In genomic region chr13:45859682-45860081, GRCh38 we compare ENCODE assay signal across 19 cellular contexts. TPM values are rescaled to one million over a fixed set of nuclear protein-coding genes. Genes with fewer than 3 reads are reported as not detected.
"Had no signal": no experiment of that assay in that cellular context is flagged by ENCODE, and none has a peak within 500 bp of the region (broad histone marks: within the 10 kb centered on the region; RNA-seq: fewer than 3 reads in every experiment).

No MANE protein-coding gene starts in this region.

- H3K4me1 Mint-ChIP-seq: central memory CD8-positive, alpha-beta T cell; stimulated activated effector memory CD8-positive, alpha-beta T cell treated with anti-CD3 and anti-CD28 coated beads, Interleukin-12 subunit alpha, Interleukin-12 subunit beta, amount 100 ng/mL, for 72 hours had no signal

- H3K27me3 Mint-ChIP-seq: activated CD4-positive, alpha-beta memory T cell treated with anti-CD3 and anti-CD28 coated beads for 36 hours; activated naive CD4-positive, alpha-beta T cell treated with anti-CD3 and anti-CD28 coated beads, Interleukin-2, amount 50 U/mL, for 24 hours had no signal

- H3K9ac ChIP-seq: parathyroid adenoma had no signal

- H3K4me3 ChIP-seq: adrenal gland, coronary artery, lower lobe of right lung had no signal

- H3K36me3 Mint-ChIP-seq: activated CD4-positive, alpha-beta memory T cell treated with anti-CD3 and anti-CD28 coated beads for 36 hours; activated naive CD4-positive, alpha-beta T cell treated with anti-CD3 and anti-CD28 coated beads, Interleukin-2, amount 50 U/mL, for 24 hours; stimulated activated effector memory CD8-positive, alpha-beta T cell treated with anti-CD3 and anti-CD28 coated beads, Interleukin-12 subunit alpha, Interleukin-12 subunit beta, amount 100 ng/mL, for 72 hours had no signal

- H3K27ac ChIP-seq: adrenal gland, coronary artery, foreskin keratinocyte, lower lobe of right lung, neutrophil, parathyroid adenoma, VCaP had no signal

- H3K4me3 Mint-ChIP-seq: activated CD4-positive, alpha-beta memory T cell treated with anti-CD3 and anti-CD28 coated beads for 36 hours; activated naive CD4-positive, alpha-beta T cell treated with anti-CD3 and anti-CD28 coated beads, Interleukin-2, amount 50 U/mL, for 24 hours; activated T-cell treated with anti-CD3 and anti-CD28 coated beads, Interleukin-2, amount 50 U/mL, for 24 hours; central memory CD8-positive, alpha-beta T cell; stimulated activated effector memory CD8-positive, alpha-beta T cell treated with anti-CD3 and anti-CD28 coated beads, Interleukin-12 subunit alpha, Interleukin-12 subunit beta, amount 100 ng/mL, for 72 hours had no signal

- H3K9me3 ChIP-seq: adrenal gland, lower lobe of right lung, neutrophil had no signal

- H3K9me3 Mint-ChIP-seq: activated naive CD4-positive, alpha-beta T cell treated with anti-CD3 and anti-CD28 coated beads, Interleukin-2, amount 50 U/mL, for 24 hours; central memory CD8-positive, alpha-beta T cell; stimulated activated effector memory CD8-positive, alpha-beta T cell treated with anti-CD3 and anti-CD28 coated beads, Interleukin-12 subunit alpha, Interleukin-12 subunit beta, amount 100 ng/mL, for 72 hours had no signal

- H3K4me1 ChIP-seq: adrenal gland, lower lobe of right lung, parathyroid adenoma had no signal

- ATAC-seq: foreskin keratinocyte; left cardiac atrium; lower lobe of right lung; stimulated activated effector memory CD8-positive, alpha-beta T cell treated with anti-CD3 and anti-CD28 coated beads, Interleukin-12 subunit alpha, Interleukin-12 subunit beta, amount 100 ng/mL, for 72 hours had no signal

- H2AFZ ChIP-seq: parathyroid adenoma had no signal

- H3K27me3 ChIP-seq: adrenal gland had no signal

- H3K36me3 ChIP-seq: adrenal gland, lower lobe of right lung, neutrophil had no signal

- DNase-seq: activated CD4-positive, alpha-beta memory T cell treated with anti-CD3 and anti-CD28 coated beads for 36 hours; activated T-cell treated with anti-CD3 and anti-CD28 coated beads, Interleukin-2, amount 50 U/mL, for 24 hours; adrenal gland; effector CD4-positive, alpha-beta T cell; glutamatergic neuron; hypothalamus; left cardiac atrium; lower lobe of right lung; midbrain; T-helper 1 cell had no signal

- H3K27ac Mint-ChIP-seq: activated CD4-positive, alpha-beta memory T cell treated with anti-CD3 and anti-CD28 coated beads for 36 hours; activated naive CD4-positive, alpha-beta T cell treated with anti-CD3 and anti-CD28 coated beads, Interleukin-2, amount 50 U/mL, for 24 hours; activated T-cell treated with anti-CD3 and anti-CD28 coated beads, Interleukin-2, amount 50 U/mL, for 24 hours; stimulated activated effector memory CD8-positive, alpha-beta T cell treated with anti-CD3 and anti-CD28 coated beads, Interleukin-12 subunit alpha, Interleukin-12 subunit beta, amount 100 ng/mL, for 72 hours had no signal

RNA-seq across cellular contexts. Expression of gene SIAH3, which starts 8.1 kb away (rescaled TPM):
- total RNA-seq: left cardiac atrium, myocyte had no signal
